Comparison of ENCODE assay signal across 8 cellular contexts in genomic region chr11:6298605-6299004, GRCh38. TPM values are rescaled to one million over a fixed set of nuclear protein-coding genes. Genes with fewer than 3 reads are reported as not detected.
DNase-seq lines count a peak whose midpoint lies in the region; ATAC-seq, FAIRE-seq and TF ChIP-seq lines count a peak whose summit lies in the region.

No MANE protein-coding gene starts in this region.

- no peaks in the 10 kb centered on the region for H3K9me2 ChIP-seq in SU-DHL-6 (replicated peaks; ENCODE audit: insufficient read depth, low read length)

- H3K4me1 Mint-ChIP-seq in glutamatergic neuron (ENCODE audit: low read depth, unreplicated experiment) (peaks cover 8% of the 10 kb centered on the region), T-helper 17 cell (peaks cover 2% of the 10 kb centered on the region)

- H3K4me2 ChIP-seq in SU-DHL-6 (ENCODE audit: low read depth, low read length, poor library complexity, severe bottlenecking): no peak overlapping the region

- H3K36me3 ChIP-seq in SU-DHL-6 (ENCODE audit: low read length) (no peaks in the 10 kb centered on the region), stomach (no peaks in the 10 kb centered on the region)

- H3K4me3 ChIP-seq in HL-60 (replicated peaks; ENCODE audit: insufficient read depth, low read length): no peak overlapping the region
- H3K4me3 ChIP-seq in SU-DHL-6 (ENCODE audit: insufficient read depth, low read length, poor library complexity, severe bottlenecking): no peak overlapping the region
- H3K4me3 ChIP-seq in stomach: no peak overlapping the region

- H3F3A ChIP-seq in SU-DHL-6 (ENCODE audit: insufficient read depth): no peaks in the 10 kb centered on the region

- H3K9me3 ChIP-seq in SU-DHL-6 (ENCODE audit: insufficient read depth, low read length) (no peaks in the 10 kb centered on the region), stomach (no peaks in the 10 kb centered on the region), T-helper 17 cell (ENCODE audit: control insufficient read depth, low read length, poor library complexity, severe bottlenecking) (no peaks in the 10 kb centered on the region)

- H3K27me3 ChIP-seq in HL-60 (ENCODE audit: insufficient read depth, poor library complexity, severe bottlenecking) (no peaks in the 10 kb centered on the region), SU-DHL-6 (ENCODE audit: low read length) (no peaks in the 10 kb centered on the region), stomach (no peaks in the 10 kb centered on the region)

- H3K27me3 Mint-ChIP-seq in glutamatergic neuron (ENCODE audit: unreplicated experiment) (no peaks in the 10 kb centered on the region), T-helper 17 cell (peaks cover 49% of the 10 kb centered on the region)

- DNase-seq in ACHN: peak; percentile 68
- no peak for DNase-seq in GM18507 (ENCODE audit: extremely low spot score, insufficient read length, low read depth)
- DNase-seq in HL-60 (ENCODE audit: low read depth in 1 of 2, low spot score in 1 of 2): peak; percentile 4 to 59
- DNase-seq in glutamatergic neuron: peak; percentile 55
- peak; percentile 82 for DNase-seq in stomach
- no peak for DNase-seq in T-helper 17 cell
- DNase-seq in posterior vena cava (ENCODE audit: low spot score): no peak

- H3K27ac Mint-ChIP-seq in glutamatergic neuron (ENCODE audit: unreplicated experiment): no peak overlapping the region
- no peak overlapping the region for H3K27ac Mint-ChIP-seq in T-helper 17 cell

- H3K27ac ChIP-seq in HL-60 (replicated peaks) (no peak overlapping the region), SU-DHL-6 (ENCODE audit: low read depth, low read length) (no peak overlapping the region), stomach (no peak overlapping the region)

- no peak for ATAC-seq in T-helper 17 cell

- TF ChIP-seq CTCF in HL-60 (IDR thresholded peaks at IDR 0.05; ENCODE audit: insufficient read depth, low read length) (peak; percentile 84), SU-DHL-6 (IDR thresholded peaks at IDR 0.05; ENCODE audit: insufficient read depth, low read length, poor library complexity, severe bottlenecking) (peak; percentile 41), glutamatergic neuron (IDR thresholded peaks at IDR 0.05; ENCODE audit: partially characterized antibody, unreplicated experiment) (no peak), stomach (IDR thresholded peaks at IDR 0.05) (peak in 5 of 7 experiments; percentile 68 to 97 (median 82))

- intact Hi-C loops in stomach (cut with DNase I; ENCODE audit: low total_unique reads): no loop called here
- intact Hi-C loops in posterior vena cava (cut with DNase I): no loop called here

- FAIRE-seq in GM18507 (lab: Jason Lieb, UNC): peak; percentile 21

- TF ChIP-seq EP300 in stomach (IDR thresholded peaks at IDR 0.05): no peak

- no peak overlapping the region for H3K9ac ChIP-seq in SU-DHL-6 (ENCODE audit: low read length)

- H3K36me3 Mint-ChIP-seq in glutamatergic neuron (ENCODE audit: unreplicated experiment) (no peaks in the 10 kb centered on the region), T-helper 17 cell (ENCODE audit: low read depth) (no peaks in the 10 kb centered on the region)

- H4K20me1 ChIP-seq in SU-DHL-6 (ENCODE audit: low read depth, low read length): no peaks in the 10 kb centered on the region

- peaks cover 2% of the 10 kb centered on the region for H3K9me3 Mint-ChIP-seq in glutamatergic neuron (ENCODE audit: unreplicated experiment)

- no peak for TF ChIP-seq POLR2A in stomach (IDR thresholded peaks at IDR 0.05)

- no peaks in the 10 kb centered on the region for H3K79me2 ChIP-seq in SU-DHL-6 (ENCODE audit: insufficient read depth, low read length)

- in situ Hi-C loops in ACHN (cut with HindIII; ENCODE audit: low pct_ligation_motif_present, low pct_unique_long_range_greater_than_20kb, low sequenced_read_pairs): no loop called here

- no peaks in the 10 kb centered on the region for H3K4me1 ChIP-seq in stomach

- H3K4me3 Mint-ChIP-seq in glutamatergic neuron (ENCODE audit: unreplicated experiment) (no peak overlapping the region), T-helper 17 cell (no peak overlapping the region)

- no peak overlapping the region for H2AFZ ChIP-seq in SU-DHL-6 (ENCODE audit: low read depth, low read length, severe bottlenecking)

- WGBS in stomach, 5 donors: 20 to 40% (median 26%) methylated on average over 4 of the region's 4 CpGs

RNA-seq across cellular contexts. Expression of gene CAVIN3, which starts 21.7 kb away (rescaled TPM):
- 5.9 TPM for total RNA-seq in glutamatergic neuron (ENCODE audit: unreplicated experiment)
- total RNA-seq in stomach: 100 to 1,000 TPM in 1 of 5 donors, 10 to 100 TPM in 4; 12.8 to 166 (median 22.9) TPM
- 100 to 1,000 TPM in 1 of 3 donors, 10 to 100 TPM in 2; 51.1 to 119 (median 68.4) TPM for polyA plus RNA-seq in stomach
- not detected for total RNA-seq in T-helper 17 cell
- 100 to 1,000 TPM; 156 to 166 TPM for total RNA-seq in posterior vena cava

RNA-seq across cellular contexts. Expression of gene CCKBR, which starts 39.0 kb away (rescaled TPM):
- total RNA-seq in glutamatergic neuron (ENCODE audit: unreplicated experiment): 0.96 TPM
- total RNA-seq in stomach: 10 to 100 TPM in 4 of 5 donors, not detected in 1; 17.5 to 47.8 (median 30.2) TPM
- polyA plus RNA-seq in stomach: 10 to 100 TPM in 1 of 3 donors, 1 to 10 TPM in 2; 6.5 to 11.5 (median 7.5) TPM
- not detected for total RNA-seq in T-helper 17 cell
- not detected for total RNA-seq in posterior vena cava

RNA-seq across cellular contexts. Expression of gene CNGA4, which starts 59.7 kb away (rescaled TPM):
- total RNA-seq in glutamatergic neuron (ENCODE audit: unreplicated experiment): not detected
- total RNA-seq in stomach: not detected
- under 1 TPM in 1 of 3 donors, not detected in 2; 0.08 TPM for polyA plus RNA-seq in stomach
- total RNA-seq in T-helper 17 cell: under 1 TPM; 0.15 to 0.23 TPM
- total RNA-seq in posterior vena cava: not detected

Comparison
In these comparisons a context has a peak if more than half of its experiments do, and no peak if none do; other contexts are left out.
1. DNase-seq: peak in ACHN (single experiment), HL-60 (2 of 2), glutamatergic neuron (single experiment) and stomach (single experiment); none in GM18507 (single experiment), T-helper 17 cell (0 of 3) and posterior vena cava (single experiment).